Comparison of ENCODE assay signal across 5 cellular contexts in genomic region chr15:45042859-45043258, GRCh38. TPM values are rescaled to one million over a fixed set of nuclear protein-coding genes. Genes with fewer than 3 reads are reported as not detected.
A peak's percentile ranks its signal among the peaks of the same experiment; 100 is the strongest.
DNase-seq lines count a peak whose midpoint lies in the region; ATAC-seq, FAIRE-seq and TF ChIP-seq lines count a peak whose summit lies in the region.
"Not testable (repeated sequence)": the region's sequence is repeated elsewhere in the genome, so short reads cannot be mapped to it uniquely, and the experiment has no call there.

No MANE protein-coding gene starts in this region.

- peak; percentile 36 for FAIRE-seq in HepG2 (lab: Jason Lieb, UNC)
- FAIRE-seq in pancreas (lab: Jason Lieb, UNC), result not testable (repeated sequence)

- not testable (repeated sequence) for TF ChIP-seq POLR2A in HepG2 (IDR thresholded peaks at IDR 0.05; ENCODE audit: insufficient read depth in 1 of 2, low read depth in 2 of 2, low read length in 2 of 2)

- H2AFZ ChIP-seq in HepG2 (ENCODE audit: low read length), result not testable (repeated sequence)

- BruUV-seq in HepG2 (replicated peaks; lab: Mats Ljungman, UMichigan), result not testable (repeated sequence)

- intact Hi-C loops in left colon (cut with DNase I, micrococcal nuclease); HepG2 (cut with micrococcal nuclease; ENCODE audit: unreplicated experiment); mucosa of descending colon (cut with DNase I, micrococcal nuclease); pancreas (cut with DNase I): not testable (repeated sequence)

- not testable (repeated sequence) for H4K20me1 ChIP-seq in HepG2 (ENCODE audit: insufficient read depth, low read length)

- not testable (repeated sequence) for H3K79me2 ChIP-seq in HepG2 (ENCODE audit: insufficient read depth, low read length)

- POLR2A ChIA-PET in HepG2 (lab: Yijun Ruan, JAX), result not testable (repeated sequence)

- not testable (repeated sequence) for TF ChIP-seq EP300 in HepG2 (IDR thresholded peaks at IDR 0.05; ENCODE audit: low read depth in 2 of 2, low read length in 2 of 2); HepG2 (CRISPR knock-in tag; IDR thresholded peaks at IDR 0.05; ENCODE audit: borderline replicate concordance)

- not testable (repeated sequence) for TF ChIP-seq CTCF in HepG2 (CRISPR knock-in tag; IDR thresholded peaks at IDR 0.05); mucosa of descending colon (IDR thresholded peaks at IDR 0.05); pancreas (IDR thresholded peaks at IDR 0.05)

- in situ Hi-C loops in HepG2 (cut with HindIII; ENCODE audit: extremely low pct_ligation_motif_present, low pct_unique_long_range_greater_than_20kb), result not testable (repeated sequence)

- H3K4me3 ChIP-seq in HepG2 (replicated peaks in 1 of 3; ENCODE audit: insufficient read depth in 1 of 3, low read depth in 2 of 3, low read length in 3 of 3); mucosa of descending colon; pancreas: not testable (repeated sequence)

- ATAC-seq in left colon (peak; percentile 40), left lobe of liver (peak; percentile 32), mucosa of descending colon (peak; percentile 56), pancreas (peak in 3 of 4 donors; percentile 45 to 69 (median 49))
- not testable (repeated sequence) for ATAC-seq in HepG2

- H3K27me3 ChIP-seq in HepG2 (ENCODE audit: control insufficient read depth in 1 of 2, insufficient read depth in 2 of 2, low read length in 2 of 2); pancreas: not testable (repeated sequence)

- CTCF ChIA-PET in HepG2 (lab: Yijun Ruan, JAX; ENCODE audit: low intra/inter-chr PET ratio, low total read pairs), result not testable (repeated sequence)

- not testable (repeated sequence) for H3K36me3 ChIP-seq in HepG2 (replicated peaks in 1 of 2; ENCODE audit: control insufficient read depth in 1 of 2, insufficient read depth in 2 of 2, low read length in 2 of 2); mucosa of descending colon (ENCODE audit: low read depth); pancreas

- not testable (repeated sequence) for H3K27ac ChIP-seq in HepG2 (ENCODE audit: extremely low read length, insufficient read depth, low read length); pancreas

- not testable (repeated sequence) for H3K9me3 ChIP-seq in HepG2 (ENCODE audit: low read length); mucosa of descending colon; pancreas

- TF ChIP-seq RAD21 in HepG2 (CRISPR knock-in tag; IDR thresholded peaks at IDR 0.05), result not testable (repeated sequence)

- H3K4me1 ChIP-seq in HepG2 (ENCODE audit: insufficient read depth, low read length), result peaks cover 13% of the 10 kb centered on the region
- not testable (repeated sequence) for H3K4me1 ChIP-seq in mucosa of descending colon (ENCODE audit: low read depth); pancreas

- H3K4me2 ChIP-seq in HepG2 (ENCODE audit: low read depth, low read length), result not testable (repeated sequence)

- not testable (repeated sequence) for H3K9ac ChIP-seq in HepG2 (ENCODE audit: insufficient read depth, low read depth, low read length)

- not testable (repeated sequence) for DNase-seq in left colon; left lobe of liver (ENCODE audit: low spot score); HepG2 (ENCODE audit: low spot score); mucosa of descending colon; pancreas

- no CpG with 5 or more reads among the region's 2 CpGs for WGBS in HepG2 (ENCODE audit: low lambda C conversion rate)
- WGBS in pancreas, 2 donors, result 30 to 42% methylated on average over 1 to 2 of the region's 2 CpGs

RNA-seq across cellular contexts. Expression of gene SORD, which starts 19.9 kb away (rescaled TPM):
- total RNA-seq in left colon (10 to 100 TPM; 13.2 to 23.3 TPM), left lobe of liver (342 TPM), HepG2 (2016; rRNA removed; fragmentation: Illumina TruSeq; extraction: Trizol) (59.1 and 104 TPM in 2 replicates), mucosa of descending colon (10 to 100 TPM; 11.7 to 31.1 (median 15.8) TPM), pancreas (10 to 100 TPM in 2 of 6 donors, 1 to 10 TPM in 4; 6.4 to 14.7 (median 8.9) TPM)
- total RNA-seq in HepG2 (2016; cell fraction: cytosol; rRNA removed; fragmentation: Illumina TruSeq; extraction: Trizol; ENCODE audit: low read depth), result 7.1 and 7.4 TPM in 2 replicates
- total RNA-seq in HepG2 (2016; cell fraction: insoluble cytoplasmic fraction; rRNA removed; fragmentation: Illumina TruSeq; extraction: Trizol), result 59.7 and 103 TPM in 2 replicates
- total RNA-seq in HepG2 (2016; cell fraction: membrane; rRNA removed; fragmentation: Illumina TruSeq; extraction: Trizol), result 22.6 and 22.9 TPM in 2 replicates
- 46.4 and 52.3 TPM in 2 replicates for total RNA-seq in HepG2 (2016; cell fraction: nucleus; rRNA removed; fragmentation: Illumina TruSeq; extraction: Trizol)
- polyA plus RNA-seq in HepG2 (2011; rRNA removed) (73.1 and 95.3 TPM in 2 replicates), pancreas (1 to 10 TPM; 2.1 to 8.9 TPM)
- 78.7 and 91.6 TPM in 2 replicates for polyA plus RNA-seq in HepG2 (2011; cell fraction: cytosol; rRNA removed)
- 94.1 and 102 TPM in 2 replicates for polyA plus RNA-seq in HepG2 (2011; cell fraction: nucleus; rRNA removed)
- polyA plus RNA-seq in HepG2 (2012), result 74.2 and 78.2 TPM in 2 replicates
- polyA plus RNA-seq in HepG2 (2016; cell fraction: cytosol; fragmentation: Illumina TruSeq; extraction: Trizol; ENCODE audit: low read depth), result 10.6 and 11.4 TPM in 2 replicates
- 128 and 136 TPM in 2 replicates for polyA plus RNA-seq in HepG2 (2016; cell fraction: insoluble cytoplasmic fraction; fragmentation: Illumina TruSeq; extraction: Trizol; ENCODE audit: low read depth)
- 18.9 and 20.0 TPM in 2 replicates for polyA plus RNA-seq in HepG2 (2016; cell fraction: membrane; fragmentation: Illumina TruSeq; extraction: Trizol; ENCODE audit: low read depth)
- polyA plus RNA-seq in HepG2 (2016; cell fraction: nucleus; fragmentation: Illumina TruSeq; extraction: Trizol; ENCODE audit: insufficient read depth, low read depth), result 92.1 and 93.6 TPM in 2 replicates
- polyA minus RNA-seq in HepG2 (2011; rRNA and poly(A)+ RNA removed; ENCODE audit: low replicate concordance), result 117 and 252 TPM in 2 replicates
- 46.5 and 50.3 TPM in 2 replicates for polyA minus RNA-seq in HepG2 (2011; cell fraction: cytosol; rRNA and poly(A)+ RNA removed)
- 35.7 and 43.0 TPM in 2 replicates for polyA minus RNA-seq in HepG2 (2011; cell fraction: nucleus; rRNA and poly(A)+ RNA removed)
